ENCODE assay signal across 8 cellular contexts in the genomic region with DNA sequence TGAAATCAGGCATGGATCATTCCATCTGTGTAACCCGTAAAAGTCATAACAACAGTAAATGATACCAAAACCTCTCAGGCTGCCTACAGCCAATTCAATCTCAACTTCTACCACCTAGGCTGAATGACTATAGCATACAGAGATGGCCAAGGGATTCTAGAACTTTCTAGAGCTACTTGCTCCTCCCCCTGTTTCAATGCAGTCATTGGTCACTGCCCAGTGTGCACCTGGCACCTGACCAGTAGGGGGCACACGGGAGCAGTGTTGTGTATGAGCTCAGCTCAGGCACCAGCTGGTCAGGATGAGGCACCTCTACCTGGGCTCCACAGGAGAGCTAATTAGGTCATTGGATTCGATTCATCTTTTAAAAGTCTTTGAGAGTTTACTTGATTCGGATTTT.
DNase-seq lines count a peak whose midpoint lies in the region; ATAC-seq, FAIRE-seq and TF ChIP-seq lines count a peak whose summit lies in the region.

No MANE protein-coding gene starts in this region.

- peaks cover 43% of the 10 kb centered on the region for H3K4me1 Mint-ChIP-seq in mesothelial cell of epicardium

- ATAC-seq in HG03095 (IDR thresholded peaks at IDR 0.05; ENCODE audit: unreplicated experiment), result peak; percentile 57

- peak; percentile 74 for TF ChIP-seq CTCF in mesothelial cell of epicardium (IDR thresholded peaks at IDR 0.05; ENCODE audit: unreplicated experiment)

- no peaks in the 10 kb centered on the region for H3K27me3 Mint-ChIP-seq in mesothelial cell of epicardium (ENCODE audit: low read depth)

- DNase-seq in AG20443 (ENCODE audit: low spot score), result peak; percentile 41
- peak; percentile 31 for DNase-seq in GM12892 (ENCODE audit: insufficient read length)
- DNase-seq in RCC 7860 (ENCODE audit: low spot score), result peak; percentile 11
- DNase-seq in astrocyte of the hippocampus (ENCODE audit: low read depth, low spot score), result peak; percentile 44
- DNase-seq in mesothelial cell of epicardium (ENCODE audit: low spot score in 2 of 2, unreplicated experiment in 2 of 2), result no peak
- DNase-seq in GM19240 (ENCODE audit: insufficient read length, low spot score), result no peak
- no peak for DNase-seq in occipital lobe (lab: John Stamatoyannopoulos, UW)

- peak overlapping the region; percentile 67 for H3K27ac Mint-ChIP-seq in mesothelial cell of epicardium

- no peak for TF ChIP-seq POLR2A in GM12892 (IDR thresholded peaks at IDR 0.05; ENCODE audit: low read depth, low read length)

- H3K9me3 Mint-ChIP-seq in mesothelial cell of epicardium, result no peaks in the 10 kb centered on the region

- H3K36me3 Mint-ChIP-seq in mesothelial cell of epicardium, result peaks cover 2% of the 10 kb centered on the region

- H3K4me3 Mint-ChIP-seq in mesothelial cell of epicardium, result no peak overlapping the region

- no peak for FAIRE-seq in GM12892 (lab: Jason Lieb, UNC)
- FAIRE-seq in RCC 7860 (lab: Jason Lieb, UNC), result no peak

Comparison
In these comparisons a context has a peak if more than half of its experiments do, and no peak if none do; other contexts are left out.
1. DNase-seq: peak in AG20443 (single experiment), GM12892 (single experiment), RCC 7860 (single experiment) and astrocyte of the hippocampus (single experiment); none in mesothelial cell of epicardium (0 of 2), GM19240 (single experiment) and occipital lobe (single experiment).